ENCODE assay signal across 27 cellular contexts in the genomic region with DNA sequence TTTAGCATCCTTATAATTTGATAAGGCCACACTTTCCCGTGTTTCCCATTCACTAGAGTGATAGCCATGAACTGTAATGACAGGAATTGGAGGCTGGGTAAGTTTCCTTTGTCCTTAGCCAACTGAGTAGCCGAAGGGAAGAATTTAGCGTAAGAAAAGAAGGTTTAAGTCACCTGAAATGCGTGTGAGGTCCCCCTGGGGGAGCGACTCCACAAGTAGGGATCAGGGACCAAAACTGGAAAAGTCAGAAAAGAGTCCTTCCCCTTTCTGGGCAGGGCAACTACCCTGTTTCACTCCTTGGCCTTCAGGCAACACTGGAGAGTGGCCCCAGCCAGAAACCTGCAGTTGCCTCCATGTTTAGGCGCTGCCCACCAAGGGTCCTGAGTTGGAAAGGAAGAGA.
"Had no signal": no experiment of that assay in that cellular context is flagged by ENCODE, and none has a peak within 500 bp of the region (broad histone marks: within the 10 kb centered on the region; RNA-seq: fewer than 3 reads in every experiment).

No MANE protein-coding gene starts in this region.

- H3K9me3 ChIP-seq: esophagus muscularis mucosa, heart left ventricle, neutrophil, right atrium auricular region, tibial nerve had no signal

- ATAC-seq: activated CD4-positive, CD25-positive, alpha-beta regulatory T cell treated with anti-CD3 and anti-CD28 coated beads, Interleukin-2, amount 50 U/mL, for 24 hours; effector memory CD8-positive, alpha-beta T cell; foreskin keratinocyte; heart left ventricle; left cardiac atrium; left ventricle myocardium superior had no signal

- H2AFZ ChIP-seq: parathyroid adenoma had no signal

- H3K27ac Mint-ChIP-seq: activated CD4-positive, alpha-beta memory T cell treated with anti-CD3 and anti-CD28 coated beads for 36 hours; activated naive CD4-positive, alpha-beta T cell treated with anti-CD3 and anti-CD28 coated beads, Interleukin-2, amount 10 ng/mL, durations not matched to agents 7 days and 5 days; activated naive CD8-positive, alpha-beta T cell treated with anti-CD3 and anti-CD28 coated beads, Interleukin-2, amount 10 ng/mL, durations not matched to agents 7 days and 5 days; effector memory CD8-positive, alpha-beta T cell; nephron had no signal

- H3K36me3 Mint-ChIP-seq: activated CD4-positive, alpha-beta memory T cell treated with anti-CD3 and anti-CD28 coated beads for 36 hours; activated naive CD4-positive, alpha-beta T cell treated with anti-CD3 and anti-CD28 coated beads, Interleukin-2, amount 10 ng/mL, durations not matched to agents 7 days and 5 days; activated naive CD8-positive, alpha-beta T cell treated with anti-CD3 and anti-CD28 coated beads, Interleukin-2, amount 10 ng/mL, durations not matched to agents 7 days and 5 days had no signal

- H3K27ac ChIP-seq: brain microvascular endothelial cell, foreskin keratinocyte, heart left ventricle, neutrophil, parathyroid adenoma, right atrium auricular region, tibial nerve, VCaP had no signal

- H3K79me2 ChIP-seq: parathyroid adenoma had no signal

- H3K27me3 Mint-ChIP-seq: activated CD4-positive, alpha-beta memory T cell treated with anti-CD3 and anti-CD28 coated beads for 36 hours; activated naive CD4-positive, alpha-beta T cell treated with anti-CD3 and anti-CD28 coated beads, Interleukin-2, amount 10 ng/mL, durations not matched to agents 7 days and 5 days; activated naive CD8-positive, alpha-beta T cell treated with anti-CD3 and anti-CD28 coated beads, Interleukin-2, amount 10 ng/mL, durations not matched to agents 7 days and 5 days; effector memory CD8-positive, alpha-beta T cell had no signal

- H3K4me1 ChIP-seq: esophagus muscularis mucosa, foreskin keratinocyte, heart left ventricle, parathyroid adenoma, right atrium auricular region, tibial nerve had no signal

- H3K4me3 Mint-ChIP-seq: activated CD4-positive, alpha-beta memory T cell treated with anti-CD3 and anti-CD28 coated beads for 36 hours; activated naive CD4-positive, alpha-beta T cell treated with anti-CD3 and anti-CD28 coated beads, Interleukin-2, amount 10 ng/mL, durations not matched to agents 7 days and 5 days; activated naive CD8-positive, alpha-beta T cell treated with anti-CD3 and anti-CD28 coated beads, Interleukin-2, amount 10 ng/mL, durations not matched to agents 7 days and 5 days; effector memory CD8-positive, alpha-beta T cell; nephron had no signal

- H3K4me1 Mint-ChIP-seq: activated naive CD4-positive, alpha-beta T cell treated with anti-CD3 and anti-CD28 coated beads, Interleukin-2, amount 10 ng/mL, durations not matched to agents 7 days and 5 days; activated naive CD8-positive, alpha-beta T cell treated with anti-CD3 and anti-CD28 coated beads, Interleukin-2, amount 10 ng/mL, durations not matched to agents 7 days and 5 days; nephron had no signal

- H3K36me3 ChIP-seq: brain microvascular endothelial cell, esophagus muscularis mucosa, heart left ventricle, neutrophil, right atrium auricular region, tibial nerve had no signal

- DNase-seq: activated CD4-positive, alpha-beta memory T cell treated with anti-CD3 and anti-CD28 coated beads for 36 hours; activated CD4-positive, alpha-beta T cell treated with anti-CD3 and anti-CD28 coated beads for 48 hours; activated CD8-positive, alpha-beta memory T cell treated with anti-CD3 and anti-CD28 coated beads, Interleukin-2, amount 50 U/mL, for 4 hours; activated gamma-delta T cell; activated naive CD4-positive, alpha-beta T cell treated with anti-CD3 and anti-CD28 coated beads, Interleukin-2, amount 10 ng/mL, durations not matched to agents 7 days and 5 days; activated naive CD8-positive, alpha-beta T cell treated with anti-CD3 and anti-CD28 coated beads, Interleukin-2, amount 10 ng/mL, durations not matched to agents 7 days and 5 days; activated T-cell treated with anti-CD3 and anti-CD28 coated beads, Interleukin-2, amount 50 U/mL, for 1 hour; brain microvascular endothelial cell; cortex of kidney; effector memory CD8-positive, alpha-beta T cell; foreskin keratinocyte; heart left ventricle; hypothalamus; left cardiac atrium; left ventricle myocardium superior; stimulated activated CD4-positive, alpha-beta T cell treated with anti-CD3 and anti-CD28 coated beads, Interleukin-15, amount 100 ng/mL, for 24 hours; stimulated activated CD4-positive, alpha-beta T cell treated with anti-CD3 and anti-CD28 coated beads, Interleukin-2, amount 100 ng/mL, for 24 hours; stimulated activated naive CD4-positive, alpha-beta T cell treated with Interleukin-2 at 50 U/mL for 16 hours; T-helper 9 cell had no signal

- H3K27me3 ChIP-seq: brain microvascular endothelial cell, esophagus muscularis mucosa, foreskin keratinocyte, neutrophil, right atrium auricular region, tibial nerve had no signal

- H3K4me3 ChIP-seq: esophagus muscularis mucosa, heart left ventricle, right atrium auricular region, tibial nerve had no signal

- H3K9me3 Mint-ChIP-seq: activated CD4-positive, alpha-beta memory T cell treated with anti-CD3 and anti-CD28 coated beads for 36 hours; activated naive CD4-positive, alpha-beta T cell treated with anti-CD3 and anti-CD28 coated beads, Interleukin-2, amount 10 ng/mL, durations not matched to agents 7 days and 5 days; activated naive CD8-positive, alpha-beta T cell treated with anti-CD3 and anti-CD28 coated beads, Interleukin-2, amount 10 ng/mL, durations not matched to agents 7 days and 5 days; effector memory CD8-positive, alpha-beta T cell had no signal
